ENCODE assay signal across 19 cellular contexts in the genomic region with DNA sequence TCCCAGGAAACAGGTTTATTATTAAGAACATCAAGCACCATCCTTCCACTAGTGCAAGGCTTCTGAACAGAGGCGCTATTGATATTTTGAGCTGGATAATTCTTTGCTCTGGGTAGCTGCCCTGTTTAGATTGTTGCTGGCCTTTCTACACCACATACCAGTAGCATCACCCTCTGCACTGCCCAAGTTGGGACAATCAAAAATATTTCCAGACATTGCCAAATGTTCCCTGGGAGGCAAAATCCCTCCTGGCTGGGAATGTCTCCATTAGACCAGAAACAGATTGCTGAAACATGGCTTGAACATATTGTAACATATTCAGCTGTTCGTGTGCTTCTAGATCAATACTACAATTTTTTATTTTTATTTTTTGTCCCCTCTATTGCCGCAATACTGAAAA.
"Had no signal": no experiment of that assay in that cellular context is flagged by ENCODE, and none has a peak within 500 bp of the region (broad histone marks: within the 10 kb centered on the region; RNA-seq: fewer than 3 reads in every experiment).

No MANE protein-coding gene starts in this region.

- H3K36me3 ChIP-seq: MG63 had no signal

- ATAC-seq: HepG2, SK-N-SH treated with all-trans-retinoic acid at 6 μM for 48 hours had no signal

- DNase-seq: IMR-90, Karpas-422, KG1, MG63, NCI-H1092 treated with DMSO at 0.1 percent for 48 hours, NCI-H1436, NCI-H187, NCI-H2029, NCI-H2081 treated with DMSO at 0.1 percent for 48 hours, NCI-H2171, NCI-H226, NCI-H510A, NCI-H524 treated with DMSO at 0.1 percent for 48 hours, NCI-H69, NCI-H774, RPMI8226, SHP77 had no signal

- H3K4me3 ChIP-seq: MG63 had no signal

- H3K9me3 ChIP-seq: MG63 had no signal

- H3K27me3 ChIP-seq: MG63 had no signal
